Comparison of ENCODE assay signal across 2 cellular contexts in the genomic region with DNA sequence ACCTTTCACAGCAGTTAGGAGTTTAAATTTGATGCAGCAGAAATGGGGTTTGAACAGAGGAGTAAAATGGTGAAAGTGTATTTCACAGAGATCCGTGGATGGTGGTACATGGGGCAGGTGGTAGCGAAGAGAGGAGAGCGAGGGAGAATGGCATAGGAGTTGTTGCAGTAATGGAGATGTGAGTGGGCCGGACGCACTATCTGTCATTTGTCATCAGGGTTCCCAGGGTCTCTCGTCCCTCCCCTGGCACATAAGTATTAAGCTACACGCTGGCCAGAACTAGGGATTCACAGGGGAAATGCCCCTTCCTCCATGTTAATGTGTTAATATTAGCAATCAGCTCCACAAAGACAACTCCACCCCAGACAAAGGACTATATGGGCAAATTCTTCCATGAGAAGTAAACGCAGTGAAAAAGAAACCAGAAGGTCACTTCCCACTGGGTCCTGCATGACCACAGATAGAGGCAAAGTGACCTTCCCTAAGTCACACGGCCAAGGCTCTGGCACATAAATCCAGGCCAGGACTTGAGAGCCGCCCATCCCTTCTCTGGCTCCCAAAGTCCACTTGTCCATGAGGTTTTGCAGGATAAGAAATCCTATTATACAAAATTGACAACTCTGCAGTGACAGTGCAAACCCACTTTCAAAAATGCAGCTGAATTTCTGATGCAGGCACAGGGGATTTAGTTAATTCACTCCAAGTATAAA.
TF ChIP-seq lines count a peak whose summit lies in the region.

No MANE protein-coding gene starts in this region.

TF ChIP-seq in A549, 52 proteins besides CTCF, POLR2A, EP300 and RAD21:
- no peak for TF ChIP-seq RFX5 (IDR thresholded peaks at IDR 0.05)
- TF ChIP-seq FOSB (CRISPR knock-in tag; IDR thresholded peaks at IDR 0.05), result 0 out of 2 replicates have a peak, but pooled peaks have one; percentile 63
- TF ChIP-seq JUN (IDR thresholded peaks at IDR 0.05), result peak in 1 of 2 experiments; percentile 36; a peak in 3 of 5 replicates
- TF ChIP-seq MAFK (IDR thresholded peaks at IDR 0.05; ENCODE audit: partially characterized antibody), result no peak
- peak; percentile 53; the same call in 1 of the 2 replicates for TF ChIP-seq POLR2AphosphoS2 (conservative IDR thresholded peaks at IDR 0.05; ENCODE audit: low read length)
- TF ChIP-seq HOXA7 (CRISPR knock-in tag; IDR thresholded peaks at IDR 0.05), result peak; percentile 76; the same call in 1 of the 2 replicates
- TF ChIP-seq, protein P1, sequence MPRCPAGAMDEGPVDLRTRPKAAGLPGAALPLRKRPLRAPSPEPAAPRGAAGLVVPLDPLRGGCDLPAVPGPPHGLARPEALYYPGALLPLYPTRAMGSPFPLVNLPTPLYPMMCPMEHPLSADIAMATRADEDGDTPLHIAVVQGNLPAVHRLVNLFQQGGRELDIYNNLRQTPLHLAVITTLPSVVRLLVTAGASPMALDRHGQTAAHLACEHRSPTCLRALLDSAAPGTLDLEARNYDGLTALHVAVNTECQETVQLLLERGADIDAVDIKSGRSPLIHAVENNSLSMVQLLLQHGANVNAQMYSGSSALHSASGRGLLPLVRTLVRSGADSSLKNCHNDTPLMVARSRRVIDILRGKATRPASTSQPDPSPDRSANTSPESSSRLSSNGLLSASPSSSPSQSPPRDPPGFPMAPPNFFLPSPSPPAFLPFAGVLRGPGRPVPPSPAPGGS (IDR thresholded peaks at IDR 0.05), result 0 out of 3 replicates have a peak, but pooled peaks have one; percentile 14

TF ChIP-seq in IMR-90, 13 proteins besides CTCF, POLR2A, EP300 and RAD21:
- no peak for TF ChIP-seq NFE2L2 (IDR thresholded peaks at IDR 0.05; ENCODE audit: low read depth, low read length)
- TF ChIP-seq, protein P2, sequence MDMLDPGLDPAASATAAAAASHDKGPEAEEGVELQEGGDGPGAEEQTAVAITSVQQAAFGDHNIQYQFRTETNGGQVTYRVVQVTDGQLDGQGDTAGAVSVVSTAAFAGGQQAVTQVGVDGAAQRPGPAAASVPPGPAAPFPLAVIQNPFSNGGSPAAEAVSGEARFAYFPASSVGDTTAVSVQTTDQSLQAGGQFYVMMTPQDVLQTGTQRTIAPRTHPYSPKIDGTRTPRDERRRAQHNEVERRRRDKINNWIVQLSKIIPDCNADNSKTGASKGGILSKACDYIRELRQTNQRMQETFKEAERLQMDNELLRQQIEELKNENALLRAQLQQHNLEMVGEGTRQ (IDR thresholded peaks at IDR 0.05; ENCODE audit: low read depth, low read length), result no peak
- TF ChIP-seq MXI1 (IDR thresholded peaks at IDR 0.05; ENCODE audit: borderline replicate concordance, low read depth, low read length), result no peak
- TF ChIP-seq FOS (IDR thresholded peaks at IDR 0.05; ENCODE audit: low read depth, low read length), result no peak
- no peak for TF ChIP-seq CEBPB (IDR thresholded peaks at IDR 0.05; ENCODE audit: low read depth, low read length)
- no peak for TF ChIP-seq RCOR1 (IDR thresholded peaks at IDR 0.05; ENCODE audit: insufficient replicate concordance, low read length)
